20 cellular contexts compared by ENCODE assay signal in the genomic region with DNA sequence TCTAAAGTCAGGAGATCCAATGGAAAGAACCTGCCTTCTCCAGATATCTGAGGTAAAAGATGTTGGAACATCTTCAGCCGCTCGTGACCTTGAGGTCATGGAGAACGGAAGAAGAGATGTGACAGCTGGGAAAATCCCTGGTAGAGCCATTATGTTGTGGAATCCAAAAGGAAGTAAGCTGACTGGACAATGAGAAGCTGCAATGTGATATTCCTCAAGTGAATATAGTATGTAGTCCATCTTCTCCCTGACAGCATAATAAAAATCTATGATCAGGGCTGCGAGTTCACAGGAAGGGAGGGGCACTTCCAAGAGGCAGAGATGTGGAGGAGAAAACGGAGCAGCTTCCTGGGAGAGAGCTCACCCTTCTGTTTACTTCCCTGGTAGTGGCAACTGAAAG.
"Had no signal": no experiment of that assay in that cellular context is flagged by ENCODE, and none has a peak within 500 bp of the region (broad histone marks: within the 10 kb centered on the region; RNA-seq: fewer than 3 reads in every experiment).

No MANE protein-coding gene starts in this region.

- H3K27ac ChIP-seq: esophagus squamous epithelium, gastroesophageal sphincter, neutrophil, psoas muscle, right lobe of liver, skin epidermis, testis, tibial nerve, upper lobe of right lung, vagina had no signal

- H3K27me3 ChIP-seq: esophagus squamous epithelium, gastroesophageal sphincter, right lobe of liver, testis, tibial nerve, upper lobe of right lung, vagina had no signal

- H3K9me3 ChIP-seq: esophagus squamous epithelium, gastroesophageal sphincter, neutrophil, psoas muscle, right lobe of liver, testis, tibial nerve, upper lobe of right lung, vagina had no signal

- ATAC-seq: gastroesophageal sphincter; natural killer cell treated with Interleukin-12 subunit alpha and Interleukin-12 subunit beta and Interleukin-15 and Interleukin-18, amount 100 ng/mL, for 72 hours; psoas muscle; right lobe of liver; stimulated activated naive B cell treated with anti-CD40 and anti-IgM and Interleukin-4, amounts not matched to agents 10 μg/mL and 1 μg/mL and 100 μg/mL, for 72 hours; stimulated activated naive CD8-positive, alpha-beta T cell treated with anti-CD3 and anti-CD28 coated beads, Interleukin-15, amount 100 ng/mL, for 72 hours; upper lobe of right lung had no signal

- H3K4me1 ChIP-seq: esophagus squamous epithelium, gastroesophageal sphincter, psoas muscle, right lobe of liver, testis, tibial nerve, upper lobe of right lung, vagina had no signal

- DNase-seq: esophagus squamous epithelium; foreskin fibroblast; glutamatergic neuron; islet precursor cell; mammary epithelial cell; psoas muscle; retina; right lobe of liver; stimulated activated CD4-positive, alpha-beta T cell treated with anti-CD3 and anti-CD28 coated beads, Interleukin-2, amount 100 ng/mL, for 24 hours; stimulated activated CD4-positive, alpha-beta T cell treated with anti-CD3 and anti-CD28 coated beads, Interleukin-4, amount 100 ng/mL, for 4 hours; stimulated activated naive B cell treated with anti-CD40 and anti-IgM and Interleukin-4, amounts not matched to agents 10 μg/mL and 1 μg/mL and 100 μg/mL, for 72 hours; stimulated activated naive CD8-positive, alpha-beta T cell treated with anti-CD3 and anti-CD28 coated beads, Interleukin-15, amount 100 ng/mL, for 72 hours; testis; upper lobe of right lung had no signal

- H3K36me3 ChIP-seq: esophagus squamous epithelium, gastroesophageal sphincter, neutrophil, right lobe of liver, tibial nerve, upper lobe of right lung, vagina had no signal

- H3K4me3 ChIP-seq: esophagus squamous epithelium, gastroesophageal sphincter, psoas muscle, right lobe of liver, skin epidermis, testis, tibial nerve, upper lobe of right lung, vagina had no signal
